In genomic region chr1:1504777-1505365, GRCh38 we compare ENCODE assay signal across 8 cellular contexts. TPM values are rescaled to one million over a fixed set of nuclear protein-coding genes. Genes with fewer than 3 reads are reported as not detected.
A peak's percentile ranks its signal among the peaks of the same experiment; 100 is the strongest.
DNase-seq lines count a peak whose midpoint lies in the region; ATAC-seq and TF ChIP-seq lines count a peak whose summit lies in the region.
"Not testable (repeated sequence)": the region's sequence is repeated elsewhere in the genome, so short reads cannot be mapped to it uniquely, and the experiment has no call there.

No MANE protein-coding gene starts in this region.

- peak overlapping the region; percentile 54 to 80 (median 68); a peak in 19 of 22 replicates for H3K27ac ChIP-seq in BLaER1 treated with 17β-estradiol and CSF1 and Interleukin-3, amounts not matched to agents 10 nM and 100 nM

- not testable (repeated sequence) for H3K9me3 ChIP-seq in BLaER1 treated with 17β-estradiol and CSF1 and Interleukin-3, amounts not matched to agents 10 nM and 100 nM (replicated peaks in 1 of 11); mucosa of descending colon

- peak overlapping the region in 6 of 10 experiments; percentile 29 to 56 (median 41); a peak in 7 of 20 replicates for H3K4me3 ChIP-seq in BLaER1 treated with 17β-estradiol and CSF1 and Interleukin-3, amounts not matched to agents 10 nM and 100 nM
- not testable (repeated sequence) for H3K4me3 ChIP-seq in fibroblast of the aortic adventitia (ENCODE audit: low read depth, low read length); mucosa of descending colon

- peak overlapping the region; percentile 59 to 77 (median 68) for H3K4me2 ChIP-seq in BLaER1 treated with 17β-estradiol and CSF1 and Interleukin-3, amounts not matched to agents 10 nM and 100 nM

- CTCF ChIA-PET in HEK293T (lab: Yijun Ruan, JAX), result interaction anchor here (0.6 to 1.3 kb wide), 4 partner anchors 64 to 159 kb away, joined by 3 to 9 read pairs (median 3); partner anchors contain the start of gene CCNL2

- not testable (repeated sequence) for H4K20me1 ChIP-seq in BLaER1 treated with 17β-estradiol and CSF1 and Interleukin-3, amounts not matched to agents 10 nM and 100 nM

- H3K36me3 ChIP-seq in BLaER1 treated with 17β-estradiol and CSF1 and Interleukin-3, amounts not matched to agents 10 nM and 100 nM; mucosa of descending colon (ENCODE audit: low read depth): not testable (repeated sequence)

- POLR2A ChIA-PET in HEK293T (lab: Yijun Ruan, JAX), result interaction anchor here (1.0 to 1.9 kb wide), 4 partner anchors 97 to 130 kb away, joined by 4 to 7 read pairs (median 6); partner anchors contain the start of gene AURKAIP1

- not testable (repeated sequence) for DNase-seq in HEK293T (ENCODE audit: extremely low spot score)
- DNase-seq in NCI-H2227 (lab: John Stamatoyannopoulos, UW; ENCODE audit: unreplicated experiment) (peak; percentile 28), T1000 (lab: John Stamatoyannopoulos, UW) (peak; percentile 69), fibroblast of the aortic adventitia (ENCODE audit: low read depth) (peak; percentile 59), mucosa of descending colon (peak; percentile 77 to 87 (median 85))
- peak; percentile 74 for DNase-seq in activated naive CD4-positive, alpha-beta T cell treated with anti-CD3 and anti-CD28 coated beads, Interleukin-2, amount 50 U/mL, for 16 hours
- DNase-seq in stimulated activated CD4-positive, alpha-beta T cell treated with anti-CD3 and anti-CD28 coated beads, TNF-alpha, amount 100 ng/mL, for 1 hour (ENCODE audit: low read depth in 3 of 3, low spot score in 1 of 3), result peak; percentile 36 to 55 (median 40)

- TF ChIP-seq CTCF in fibroblast of the aortic adventitia (IDR thresholded peaks at IDR 0.05; ENCODE audit: insufficient read depth, low read length) (peak; percentile 67), mucosa of descending colon (IDR thresholded peaks at IDR 0.05) (peak; percentile 71)

- H3K4me1 ChIP-seq in BLaER1 treated with 17β-estradiol and CSF1 and Interleukin-3, amounts not matched to agents 10 nM and 100 nM, result peaks cover 16 to 58% (median 45%) of the 10 kb centered on the region in 10 experiments
- H3K4me1 ChIP-seq in mucosa of descending colon (ENCODE audit: low read depth), result not testable (repeated sequence)

- H3K27me3 ChIP-seq in BLaER1 treated with 17β-estradiol and CSF1 and Interleukin-3, amounts not matched to agents 10 nM and 100 nM, result not testable (repeated sequence)

- intact Hi-C loops in mucosa of descending colon (cut with DNase I, micrococcal nuclease), result not testable (repeated sequence)

- H3K9ac ChIP-seq in BLaER1 treated with 17β-estradiol and CSF1 and Interleukin-3, amounts not matched to agents 10 nM and 100 nM, result peak overlapping the region; percentile 33 to 73 (median 55); a peak in 16 of 22 replicates

- peak; percentile 75 for ATAC-seq in mucosa of descending colon

TF ChIP-seq in HEK293T, 16 proteins besides CTCF, POLR2A, EP300 and RAD21:
- peak; percentile 78 for TF ChIP-seq PKNOX1 (IDR thresholded peaks at IDR 0.05)
- TF ChIP-seq CTBP1 (IDR thresholded peaks at IDR 0.05; ENCODE audit: borderline replicate concordance), result 0 out of 2 replicates have a peak, but pooled peaks have one; percentile 25
TF ChIP-seq in HEK293T: peak in this region for 2; not testable (repeated sequence) for 14.

RNA-seq across cellular contexts. Expression of gene ATAD3A, which starts 7.1 kb away (rescaled TPM):
- total RNA-seq in fibroblast of the aortic adventitia (ENCODE audit: low replicate concordance) (28.0 and 35.6 TPM in 2 replicates), mucosa of descending colon (10 to 100 TPM; 18.8 to 35.1 (median 20.8) TPM)

RNA-seq across cellular contexts. Expression of gene ATAD3B, which starts 33.3 kb away (rescaled TPM):
- total RNA-seq in fibroblast of the aortic adventitia (ENCODE audit: low replicate concordance), result 5.2 and 15.7 TPM in 2 replicates
- total RNA-seq in mucosa of descending colon, result 10 to 100 TPM; 22.8 to 30.9 (median 25.4) TPM

RNA-seq across cellular contexts. Expression of gene TMEM240, which starts 35.6 kb away (rescaled TPM):
- total RNA-seq in fibroblast of the aortic adventitia (ENCODE audit: low replicate concordance), result 0.82 and 3.6 TPM in 2 replicates
- total RNA-seq in mucosa of descending colon, result 10 to 100 TPM in 1 of 3 donors, 1 to 10 TPM in 1, not detected in 1; 1.5 to 12.2 TPM

RNA-seq across cellular contexts. Expression of gene ATAD3C, which starts 55.4 kb away (rescaled TPM):
- total RNA-seq in fibroblast of the aortic adventitia (ENCODE audit: low replicate concordance) (under 0.01 TPM in 1 of 2 replicates, not detected in the other), mucosa of descending colon (1 to 10 TPM in 1 of 3 donors, under 1 TPM in 2; 0.35 to 1.4 (median 0.55) TPM)
